36 cellular contexts compared by ENCODE assay signal in genomic region chr11:91837649-91838330, GRCh38.
"Had no signal": no experiment of that assay in that cellular context is flagged by ENCODE, and none has a peak within 500 bp of the region (broad histone marks: within the 10 kb centered on the region; RNA-seq: fewer than 3 reads in every experiment).

No MANE protein-coding gene starts in this region.

- H3K27me3 Mint-ChIP-seq: activated B cell treated with CpG ODN at 0.5 μM for 24 hours; activated CD8-positive, alpha-beta T cell treated with anti-CD3 and anti-CD28 coated beads for 36 hours; activated naive CD8-positive, alpha-beta T cell treated with anti-CD3 and anti-CD28 coated beads for 36 hours; activated T-helper 17 cell treated with anti-CD3 and anti-CD28 coated beads, Interleukin-2, amount 50 U/mL, for 72 hours; IgD-negative memory B cell had no signal

- H3K36me3 Mint-ChIP-seq: activated naive CD8-positive, alpha-beta T cell treated with anti-CD3 and anti-CD28 coated beads for 36 hours; IgD-negative memory B cell had no signal

- H3K36me3 ChIP-seq: brain microvascular endothelial cell, MG63, Peyer's patch had no signal

- H3K4me1 ChIP-seq: Peyer's patch had no signal

- H3K27ac Mint-ChIP-seq: activated B cell treated with CpG ODN at 0.5 μM for 24 hours; activated CD8-positive, alpha-beta T cell treated with anti-CD3 and anti-CD28 coated beads for 36 hours; activated naive CD8-positive, alpha-beta T cell treated with anti-CD3 and anti-CD28 coated beads for 36 hours; activated T-cell treated with anti-CD3 and anti-CD28 coated beads, Interleukin-2, amount 50 U/mL, for 72 hours; activated T-helper 17 cell treated with anti-CD3 and anti-CD28 coated beads, Interleukin-2, amount 50 U/mL, for 72 hours had no signal

- DNase-seq: activated B cell treated with CpG ODN at 0.5 μM for 24 hours; activated CD4-positive, alpha-beta T cell treated with anti-CD3 and anti-CD28 coated beads for 1 hour; activated CD4-positive, alpha-beta T cell treated with anti-CD3 and anti-CD28 coated beads for 48 hours; activated CD8-positive, alpha-beta T cell treated with anti-CD3 and anti-CD28 coated beads for 36 hours; activated effector memory CD4-positive, alpha-beta T cell treated with anti-CD3 and anti-CD28 coated beads, Interleukin-2, amount 50 U/mL, for 16 hours; activated naive CD4-positive, alpha-beta T cell; activated naive CD4-positive, alpha-beta T cell treated with anti-CD3 and anti-CD28 coated beads, Interleukin-2, amount 50 U/mL, for 16 hours; activated naive CD8-positive, alpha-beta T cell treated with anti-CD3 and anti-CD28 coated beads for 36 hours; activated T-cell treated with anti-CD3 and anti-CD28 coated beads, Interleukin-2, amount 50 U/mL, for 1 hour; activated T-cell treated with anti-CD3 and anti-CD28 coated beads, Interleukin-2, amount 50 U/mL, for 72 hours; amniotic stem cell; aorta; brain microvascular endothelial cell; central memory CD4-positive, alpha-beta T cell; Karpas-422; KBM-7; MG63; NCI-H1048; NCI-H1105 treated with DMSO at 0.1 percent for 48 hours; NCI-H1436; NCI-H1694 treated with DMSO at 0.1 percent for 48 hours; NCI-H2029; NCI-H345; NCI-H510A; NCI-H748 treated with DMSO at 0.1 percent for 48 hours; PC-3; Peyer's patch; SIG-M5; SW 1271; T-helper 1 cell; T-helper 2 cell; T-helper 9 cell had no signal

- H3K4me3 Mint-ChIP-seq: activated B cell treated with CpG ODN at 0.5 μM for 24 hours; activated CD8-positive, alpha-beta T cell treated with anti-CD3 and anti-CD28 coated beads for 36 hours; activated naive CD8-positive, alpha-beta T cell treated with anti-CD3 and anti-CD28 coated beads for 36 hours; activated T-cell treated with anti-CD3 and anti-CD28 coated beads, Interleukin-2, amount 50 U/mL, for 72 hours; activated T-helper 17 cell treated with anti-CD3 and anti-CD28 coated beads, Interleukin-2, amount 50 U/mL, for 72 hours; IgD-negative memory B cell had no signal

- H3K27ac ChIP-seq: brain microvascular endothelial cell, Peyer's patch, RWPE1, VCaP had no signal

- H3K27me3 ChIP-seq: brain microvascular endothelial cell, MG63, Peyer's patch had no signal

- H3K9me3 ChIP-seq: MG63, Peyer's patch had no signal

- H3K4me3 ChIP-seq: MG63, Peyer's patch had no signal

- H3K4me1 Mint-ChIP-seq: activated B cell treated with CpG ODN at 0.5 μM for 24 hours; activated naive CD8-positive, alpha-beta T cell treated with anti-CD3 and anti-CD28 coated beads for 36 hours; activated T-helper 17 cell treated with anti-CD3 and anti-CD28 coated beads, Interleukin-2, amount 50 U/mL, for 72 hours; IgD-negative memory B cell had no signal

- H3K9me3 Mint-ChIP-seq: activated naive CD8-positive, alpha-beta T cell treated with anti-CD3 and anti-CD28 coated beads for 36 hours had no signal
